9 cellular contexts compared by ENCODE assay signal in the genomic region with DNA sequence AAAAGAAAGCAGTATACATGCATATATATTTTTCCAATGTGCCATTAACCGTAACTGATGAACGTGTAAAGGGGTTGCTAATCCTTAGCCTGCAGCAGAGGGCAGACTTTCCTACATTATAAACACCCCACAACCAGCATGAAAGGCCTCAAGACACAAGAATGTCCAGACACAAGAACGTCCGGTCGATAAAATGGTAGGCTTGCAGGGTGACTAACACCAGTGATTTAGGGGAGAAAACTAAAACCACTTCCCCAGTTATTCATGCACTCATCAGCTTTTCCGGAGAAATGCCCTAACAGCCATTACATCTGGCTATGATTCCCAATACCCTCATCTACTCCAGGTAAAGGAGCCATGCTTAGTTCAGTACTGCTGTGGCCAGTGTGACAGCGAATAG. TPM values are rescaled to one million over a fixed set of nuclear protein-coding genes. Genes with fewer than 3 reads are reported as not detected.
A peak's percentile ranks its signal among the peaks of the same experiment; 100 is the strongest.
DNase-seq lines count a peak whose midpoint lies in the region; ATAC-seq and TF ChIP-seq lines count a peak whose summit lies in the region.
"Had no signal": no experiment of that assay in that cellular context is flagged by ENCODE, and none has a peak within 500 bp of the region (broad histone marks: within the 10 kb centered on the region; RNA-seq: fewer than 3 reads in every experiment).

No MANE protein-coding gene starts in this region.

- POLR2A ChIA-PET in naive thymus-derived CD8-positive, alpha-beta T cell (lab: Charles Lee) = no interaction called here

- no peak overlapping the region for H3K4me3 ChIP-seq in body of pancreas

- TF ChIP-seq POLR2A in body of pancreas (IDR thresholded peaks at IDR 0.05) = no peak

- H3K4me1 Mint-ChIP-seq in effector memory CD8-positive, alpha-beta T cell (ENCODE audit: low read depth in 2 of 2) = peaks cover 0 to 4% of the 10 kb centered on the region in 2 donors
- no peaks in the 10 kb centered on the region for H3K4me1 Mint-ChIP-seq in naive thymus-derived CD8-positive, alpha-beta T cell

- ATAC-seq in body of pancreas (no peak), left lobe of liver (peak; percentile 55), HG02884 (IDR thresholded peaks at IDR 0.05; ENCODE audit: unreplicated experiment) (no peak)
- ATAC-seq in effector memory CD8-positive, alpha-beta T cell (replicated peaks) = no peak
- ATAC-seq in naive thymus-derived CD8-positive, alpha-beta T cell = no peak

- H3K9me3 ChIP-seq in body of pancreas = no peaks in the 10 kb centered on the region

- no peak overlapping the region for H3K27ac ChIP-seq in body of pancreas

- H3K9me3 Mint-ChIP-seq in effector memory CD8-positive, alpha-beta T cell = peaks cover 11 to 13% of the 10 kb centered on the region in 2 donors
- peaks cover 0 to 14% (median 0%) of the 10 kb centered on the region in 9 donors for H3K9me3 Mint-ChIP-seq in naive thymus-derived CD8-positive, alpha-beta T cell

- peak in 6 of 7 experiments; percentile 11 to 50 (median 48) for TF ChIP-seq CTCF in body of pancreas (IDR thresholded peaks at IDR 0.05)

- no peak overlapping the region for H3K27ac Mint-ChIP-seq in effector memory CD8-positive, alpha-beta T cell
- H3K27ac Mint-ChIP-seq in naive thymus-derived CD8-positive, alpha-beta T cell = no peak overlapping the region

- no peaks in the 10 kb centered on the region for H3K4me1 ChIP-seq in body of pancreas

- no peaks in the 10 kb centered on the region for H3K36me3 ChIP-seq in body of pancreas (replicated peaks in 1 of 2; ENCODE audit: insufficient read depth in 1 of 2, low read depth in 2 of 2)

- WGBS in body of pancreas, 2 donors = 34 to 35% methylated on average over 7 of the region's 7 CpGs

- H3K27me3 Mint-ChIP-seq in effector memory CD8-positive, alpha-beta T cell = no peaks in the 10 kb centered on the region
- H3K27me3 Mint-ChIP-seq in naive thymus-derived CD8-positive, alpha-beta T cell = peaks cover 0 to 3% (median 0%) of the 10 kb centered on the region in 5 donors

- DNase-seq in DMS53 treated with DMSO at 0.1 percent for 48 hours (lab: John Stamatoyannopoulos, UW; ENCODE audit: unreplicated experiment) (peak; percentile 12), NCI-H146 (lab: John Stamatoyannopoulos, UW) (peak; percentile 25), body of pancreas (peak in 2 of 4 donors; percentile 25 to 30), left lobe of liver (ENCODE audit: low spot score) (no peak), DMS153 treated with DMSO at 0.1 percent for 48 hours (lab: John Stamatoyannopoulos, UW; ENCODE audit: unreplicated experiment) (no peak)
- DNase-seq in effector memory CD8-positive, alpha-beta T cell = no peak
- DNase-seq in naive thymus-derived CD8-positive, alpha-beta T cell = no peak

- intact Hi-C loops in body of pancreas (cut with DNase I) = no loop called here

- H3K4me3 Mint-ChIP-seq in effector memory CD8-positive, alpha-beta T cell = no peak overlapping the region
- no peak overlapping the region for H3K4me3 Mint-ChIP-seq in naive thymus-derived CD8-positive, alpha-beta T cell

- H3K27me3 ChIP-seq in body of pancreas = no peaks in the 10 kb centered on the region

- no peaks in the 10 kb centered on the region for H3K36me3 Mint-ChIP-seq in effector memory CD8-positive, alpha-beta T cell (ENCODE audit: insufficient read depth)
- H3K36me3 Mint-ChIP-seq in naive thymus-derived CD8-positive, alpha-beta T cell = peaks cover 0 to 3% (median 0%) of the 10 kb centered on the region in 3 donors

RNA-seq across cellular contexts. Expression of gene LRTM1, which starts 57.4 kb away (rescaled TPM):
- total RNA-seq in body of pancreas (not detected), left lobe of liver (not detected)
- not detected for total RNA-seq in naive thymus-derived CD8-positive, alpha-beta T cell
- polyA plus RNA-seq in naive thymus-derived CD8-positive, alpha-beta T cell = not detected
- total RNA-seq: dermis microvascular lymphatic vessel endothelial cell had no signal

Comparison
In these comparisons a context has a peak if more than half of its experiments do, and no peak if none do; other contexts are left out.
1. DNase-seq: peak in DMS53 treated with DMSO at 0.1 percent for 48 hours (single experiment) and NCI-H146 (single experiment); none in left lobe of liver (single experiment), effector memory CD8-positive, alpha-beta T cell (0 of 3), naive thymus-derived CD8-positive, alpha-beta T cell (0 of 10) and DMS153 treated with DMSO at 0.1 percent for 48 hours (single experiment).